ENCODE assay signal across 1 cellular context in the genomic region with DNA sequence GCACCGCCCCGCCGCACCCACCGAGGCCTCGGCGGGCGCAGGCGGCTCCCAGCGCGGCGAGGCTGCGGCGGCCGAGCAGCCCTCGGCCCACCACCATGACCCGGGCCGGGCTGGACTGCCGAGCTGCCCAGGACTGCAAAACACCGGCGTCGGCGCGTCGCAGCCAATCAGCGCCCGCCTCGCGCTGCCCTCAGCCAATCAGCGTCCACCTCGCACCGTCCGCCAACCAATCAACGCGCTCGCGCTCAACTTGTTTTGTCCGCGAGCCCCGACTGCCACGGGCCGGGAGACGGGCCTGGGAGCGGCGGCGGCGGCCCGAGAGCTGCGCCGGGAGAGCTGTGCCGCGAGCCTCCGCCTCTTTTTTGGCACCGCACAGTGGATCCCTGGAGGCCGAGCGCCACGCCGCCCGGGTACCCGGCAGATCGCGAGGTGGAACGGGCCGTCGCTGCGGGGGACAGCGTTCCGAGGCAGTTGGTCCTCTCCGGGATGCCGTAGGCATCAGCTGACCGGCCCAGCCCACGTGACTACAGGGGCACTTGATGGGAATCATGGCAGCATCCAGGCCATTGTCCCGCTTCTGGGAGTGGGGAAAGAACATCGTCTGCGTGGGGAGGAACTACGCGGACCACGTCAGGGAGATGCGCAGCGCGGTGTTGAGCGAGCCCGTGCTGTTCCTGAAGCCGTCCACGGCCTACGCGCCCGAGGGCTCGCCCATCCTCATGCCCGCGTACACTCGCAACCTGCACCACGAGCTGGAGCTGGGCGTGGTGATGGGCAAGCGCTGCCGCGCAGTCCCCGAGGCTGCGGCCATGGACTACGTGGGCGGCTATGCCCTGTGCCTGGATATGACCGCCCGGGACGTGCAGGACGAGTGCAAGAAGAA.
TF ChIP-seq lines count a peak whose summit lies in the region.

A gene (plus strand): TSS at position 516 of the 883 bp plus-strand sequence. CDS start 33 bp downstream, at position 549.
A gene (minus strand): TSS at position 135 of the 883 bp plus-strand sequence. CDS start 38 bp downstream, at position 97.

TF ChIP-seq in K562, 482 proteins besides CTCF, POLR2A, EP300 and RAD21 (continued from another document):
- TF ChIP-seq, protein P1, sequence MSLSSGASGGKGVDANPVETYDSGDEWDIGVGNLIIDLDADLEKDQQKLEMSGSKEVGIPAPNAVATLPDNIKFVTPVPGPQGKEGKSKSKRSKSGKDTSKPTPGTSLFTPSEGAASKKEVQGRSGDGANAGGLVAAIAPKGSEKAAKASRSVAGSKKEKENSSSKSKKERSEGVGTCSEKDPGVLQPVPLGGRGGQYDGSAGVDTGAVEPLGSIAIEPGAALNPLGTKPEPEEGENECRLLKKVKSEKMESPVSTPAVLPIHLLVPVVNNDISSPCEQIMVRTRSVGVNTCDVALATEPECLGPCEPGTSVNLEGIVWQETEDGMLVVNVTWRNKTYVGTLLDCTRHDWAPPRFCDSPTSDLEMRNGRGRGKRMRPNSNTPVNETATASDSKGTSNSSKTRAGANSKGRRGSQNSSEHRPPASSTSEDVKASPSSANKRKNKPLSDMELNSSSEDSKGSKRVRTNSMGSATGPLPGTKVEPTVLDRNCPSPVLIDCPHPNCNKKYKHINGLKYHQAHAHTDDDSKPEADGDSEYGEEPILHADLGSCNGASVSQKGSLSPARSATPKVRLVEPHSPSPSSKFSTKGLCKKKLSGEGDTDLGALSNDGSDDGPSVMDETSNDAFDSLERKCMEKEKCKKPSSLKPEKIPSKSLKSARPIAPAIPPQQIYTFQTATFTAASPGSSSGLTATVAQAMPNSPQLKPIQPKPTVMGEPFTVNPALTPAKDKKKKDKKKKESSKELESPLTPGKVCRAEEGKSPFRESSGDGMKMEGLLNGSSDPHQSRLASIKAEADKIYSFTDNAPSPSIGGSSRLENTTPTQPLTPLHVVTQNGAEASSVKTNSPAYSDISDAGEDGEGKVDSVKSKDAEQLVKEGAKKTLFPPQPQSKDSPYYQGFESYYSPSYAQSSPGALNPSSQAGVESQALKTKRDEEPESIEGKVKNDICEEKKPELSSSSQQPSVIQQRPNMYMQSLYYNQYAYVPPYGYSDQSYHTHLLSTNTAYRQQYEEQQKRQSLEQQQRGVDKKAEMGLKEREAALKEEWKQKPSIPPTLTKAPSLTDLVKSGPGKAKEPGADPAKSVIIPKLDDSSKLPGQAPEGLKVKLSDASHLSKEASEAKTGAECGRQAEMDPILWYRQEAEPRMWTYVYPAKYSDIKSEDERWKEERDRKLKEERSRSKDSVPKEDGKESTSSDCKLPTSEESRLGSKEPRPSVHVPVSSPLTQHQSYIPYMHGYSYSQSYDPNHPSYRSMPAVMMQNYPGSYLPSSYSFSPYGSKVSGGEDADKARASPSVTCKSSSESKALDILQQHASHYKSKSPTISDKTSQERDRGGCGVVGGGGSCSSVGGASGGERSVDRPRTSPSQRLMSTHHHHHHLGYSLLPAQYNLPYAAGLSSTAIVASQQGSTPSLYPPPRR (CRISPR knock-in tag; IDR thresholded peaks at IDR 0.05; ENCODE audit: borderline replicate concordance), result peak; percentile 90; the same call in 1 of the 2 replicates
- TF ChIP-seq, protein P2, sequence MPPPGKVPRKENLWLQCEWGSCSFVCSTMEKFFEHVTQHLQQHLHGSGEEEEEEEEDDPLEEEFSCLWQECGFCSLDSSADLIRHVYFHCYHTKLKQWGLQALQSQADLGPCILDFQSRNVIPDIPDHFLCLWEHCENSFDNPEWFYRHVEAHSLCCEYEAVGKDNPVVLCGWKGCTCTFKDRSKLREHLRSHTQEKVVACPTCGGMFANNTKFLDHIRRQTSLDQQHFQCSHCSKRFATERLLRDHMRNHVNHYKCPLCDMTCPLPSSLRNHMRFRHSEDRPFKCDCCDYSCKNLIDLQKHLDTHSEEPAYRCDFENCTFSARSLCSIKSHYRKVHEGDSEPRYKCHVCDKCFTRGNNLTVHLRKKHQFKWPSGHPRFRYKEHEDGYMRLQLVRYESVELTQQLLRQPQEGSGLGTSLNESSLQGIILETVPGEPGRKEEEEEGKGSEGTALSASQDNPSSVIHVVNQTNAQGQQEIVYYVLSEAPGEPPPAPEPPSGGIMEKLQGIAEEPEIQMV (tag; conservative IDR thresholded peaks at IDR 0.05; ENCODE audit: low read depth), result no peak
- TF ChIP-seq MBD2 (IDR thresholded peaks at IDR 0.05; ENCODE audit: borderline replicate concordance, low read depth) (peak; percentile 93), CHD4 (IDR thresholded peaks at IDR 0.05; ENCODE audit: insufficient read depth, insufficient replicate concordance, low read depth, low read length, poor library complexity, severe bottlenecking) (no peak), ILK (tag; IDR thresholded peaks at IDR 0.05; ENCODE audit: borderline replicate concordance, low read depth) (no peak), HNRNPL (IDR thresholded peaks at IDR 0.05; ENCODE audit: low read depth, low read length) (0 out of 2 replicates have a peak, but pooled peaks have one; percentile 55), ZNF217 (CRISPR knock-in tag; IDR thresholded peaks at IDR 0.05) (no peak), NBN (IDR thresholded peaks at IDR 0.05; ENCODE audit: low read depth) (peak; percentile 60; the same call in 1 of the 2 replicates), KAT8 (IDR thresholded peaks at IDR 0.05; ENCODE audit: low read depth) (no peak), ZNF57 (CRISPR knock-in tag; IDR thresholded peaks at IDR 0.05) (no peak), RBM39 (optimal IDR thresholded peaks at IDR 0.05; ENCODE audit: low read depth, low read length) (no peak), ZNF23 (CRISPR knock-in tag; IDR thresholded peaks at IDR 0.05) (no peak), KAT2B (IDR thresholded peaks at IDR 0.05; ENCODE audit: low read depth, low read length) (no peak)
- TF ChIP-seq, protein P3, sequence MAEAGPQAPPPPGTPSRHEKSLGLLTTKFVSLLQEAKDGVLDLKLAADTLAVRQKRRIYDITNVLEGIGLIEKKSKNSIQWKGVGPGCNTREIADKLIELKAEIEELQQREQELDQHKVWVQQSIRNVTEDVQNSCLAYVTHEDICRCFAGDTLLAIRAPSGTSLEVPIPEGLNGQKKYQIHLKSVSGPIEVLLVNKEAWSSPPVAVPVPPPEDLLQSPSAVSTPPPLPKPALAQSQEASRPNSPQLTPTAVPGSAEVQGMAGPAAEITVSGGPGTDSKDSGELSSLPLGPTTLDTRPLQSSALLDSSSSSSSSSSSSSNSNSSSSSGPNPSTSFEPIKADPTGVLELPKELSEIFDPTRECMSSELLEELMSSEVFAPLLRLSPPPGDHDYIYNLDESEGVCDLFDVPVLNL (CRISPR knock-in tag; IDR thresholded peaks at IDR 0.05; ENCODE audit: low read depth), result peak; percentile 61; the same call in 1 of the 2 replicates
- TF ChIP-seq, protein P4, sequence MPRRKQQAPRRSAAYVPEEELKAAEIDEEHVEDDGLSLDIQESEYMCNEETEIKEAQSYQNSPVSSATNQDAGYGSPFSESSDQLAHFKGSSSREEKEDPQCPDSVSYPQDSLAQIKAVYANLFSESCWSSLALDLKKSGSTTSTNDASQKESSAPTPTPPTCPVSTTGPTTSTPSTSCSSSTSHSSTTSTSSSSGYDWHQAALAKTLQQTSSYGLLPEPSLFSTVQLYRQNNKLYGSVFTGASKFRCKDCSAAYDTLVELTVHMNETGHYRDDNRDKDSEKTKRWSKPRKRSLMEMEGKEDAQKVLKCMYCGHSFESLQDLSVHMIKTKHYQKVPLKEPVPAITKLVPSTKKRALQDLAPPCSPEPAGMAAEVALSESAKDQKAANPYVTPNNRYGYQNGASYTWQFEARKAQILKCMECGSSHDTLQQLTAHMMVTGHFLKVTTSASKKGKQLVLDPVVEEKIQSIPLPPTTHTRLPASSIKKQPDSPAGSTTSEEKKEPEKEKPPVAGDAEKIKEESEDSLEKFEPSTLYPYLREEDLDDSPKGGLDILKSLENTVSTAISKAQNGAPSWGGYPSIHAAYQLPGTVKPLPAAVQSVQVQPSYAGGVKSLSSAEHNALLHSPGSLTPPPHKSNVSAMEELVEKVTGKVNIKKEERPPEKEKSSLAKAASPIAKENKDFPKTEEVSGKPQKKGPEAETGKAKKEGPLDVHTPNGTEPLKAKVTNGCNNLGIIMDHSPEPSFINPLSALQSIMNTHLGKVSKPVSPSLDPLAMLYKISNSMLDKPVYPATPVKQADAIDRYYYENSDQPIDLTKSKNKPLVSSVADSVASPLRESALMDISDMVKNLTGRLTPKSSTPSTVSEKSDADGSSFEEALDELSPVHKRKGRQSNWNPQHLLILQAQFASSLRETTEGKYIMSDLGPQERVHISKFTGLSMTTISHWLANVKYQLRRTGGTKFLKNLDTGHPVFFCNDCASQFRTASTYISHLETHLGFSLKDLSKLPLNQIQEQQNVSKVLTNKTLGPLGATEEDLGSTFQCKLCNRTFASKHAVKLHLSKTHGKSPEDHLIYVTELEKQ (CRISPR knock-in tag; IDR thresholded peaks at IDR 0.05), result no peak
- TF ChIP-seq, protein P5, sequence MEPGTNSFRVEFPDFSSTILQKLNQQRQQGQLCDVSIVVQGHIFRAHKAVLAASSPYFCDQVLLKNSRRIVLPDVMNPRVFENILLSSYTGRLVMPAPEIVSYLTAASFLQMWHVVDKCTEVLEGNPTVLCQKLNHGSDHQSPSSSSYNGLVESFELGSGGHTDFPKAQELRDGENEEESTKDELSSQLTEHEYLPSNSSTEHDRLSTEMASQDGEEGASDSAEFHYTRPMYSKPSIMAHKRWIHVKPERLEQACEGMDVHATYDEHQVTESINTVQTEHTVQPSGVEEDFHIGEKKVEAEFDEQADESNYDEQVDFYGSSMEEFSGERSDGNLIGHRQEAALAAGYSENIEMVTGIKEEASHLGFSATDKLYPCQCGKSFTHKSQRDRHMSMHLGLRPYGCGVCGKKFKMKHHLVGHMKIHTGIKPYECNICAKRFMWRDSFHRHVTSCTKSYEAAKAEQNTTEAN (CRISPR knock-in tag; IDR thresholded peaks at IDR 0.05), result no peak
- TF ChIP-seq, protein P6, sequence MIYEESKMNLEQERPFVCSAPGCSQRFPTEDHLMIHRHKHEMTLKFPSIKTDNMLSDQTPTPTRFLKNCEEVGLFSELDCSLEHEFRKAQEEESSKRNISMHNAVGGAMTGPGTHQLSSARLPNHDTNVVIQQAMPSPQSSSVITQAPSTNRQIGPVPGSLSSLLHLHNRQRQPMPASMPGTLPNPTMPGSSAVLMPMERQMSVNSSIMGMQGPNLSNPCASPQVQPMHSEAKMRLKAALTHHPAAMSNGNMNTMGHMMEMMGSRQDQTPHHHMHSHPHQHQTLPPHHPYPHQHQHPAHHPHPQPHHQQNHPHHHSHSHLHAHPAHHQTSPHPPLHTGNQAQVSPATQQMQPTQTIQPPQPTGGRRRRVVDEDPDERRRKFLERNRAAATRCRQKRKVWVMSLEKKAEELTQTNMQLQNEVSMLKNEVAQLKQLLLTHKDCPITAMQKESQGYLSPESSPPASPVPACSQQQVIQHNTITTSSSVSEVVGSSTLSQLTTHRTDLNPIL (CRISPR knock-in tag; IDR thresholded peaks at IDR 0.05), result no peak
- TF ChIP-seq, protein P7, sequence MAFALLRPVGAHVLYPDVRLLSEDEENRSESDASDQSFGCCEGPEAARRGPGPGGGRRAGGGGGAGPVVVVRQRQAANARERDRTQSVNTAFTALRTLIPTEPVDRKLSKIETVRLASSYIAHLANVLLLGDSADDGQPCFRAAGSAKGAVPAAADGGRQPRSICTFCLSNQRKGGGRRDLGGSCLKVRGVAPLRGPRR (CRISPR knock-in tag; IDR thresholded peaks at IDR 0.05), result no peak
- TF ChIP-seq, protein P8, sequence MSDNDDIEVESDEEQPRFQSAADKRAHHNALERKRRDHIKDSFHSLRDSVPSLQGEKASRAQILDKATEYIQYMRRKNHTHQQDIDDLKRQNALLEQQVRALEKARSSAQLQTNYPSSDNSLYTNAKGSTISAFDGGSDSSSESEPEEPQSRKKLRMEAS (CRISPR knock-in tag; IDR thresholded peaks at IDR 0.05), result peak; percentile 97
- TF ChIP-seq, protein P9, sequence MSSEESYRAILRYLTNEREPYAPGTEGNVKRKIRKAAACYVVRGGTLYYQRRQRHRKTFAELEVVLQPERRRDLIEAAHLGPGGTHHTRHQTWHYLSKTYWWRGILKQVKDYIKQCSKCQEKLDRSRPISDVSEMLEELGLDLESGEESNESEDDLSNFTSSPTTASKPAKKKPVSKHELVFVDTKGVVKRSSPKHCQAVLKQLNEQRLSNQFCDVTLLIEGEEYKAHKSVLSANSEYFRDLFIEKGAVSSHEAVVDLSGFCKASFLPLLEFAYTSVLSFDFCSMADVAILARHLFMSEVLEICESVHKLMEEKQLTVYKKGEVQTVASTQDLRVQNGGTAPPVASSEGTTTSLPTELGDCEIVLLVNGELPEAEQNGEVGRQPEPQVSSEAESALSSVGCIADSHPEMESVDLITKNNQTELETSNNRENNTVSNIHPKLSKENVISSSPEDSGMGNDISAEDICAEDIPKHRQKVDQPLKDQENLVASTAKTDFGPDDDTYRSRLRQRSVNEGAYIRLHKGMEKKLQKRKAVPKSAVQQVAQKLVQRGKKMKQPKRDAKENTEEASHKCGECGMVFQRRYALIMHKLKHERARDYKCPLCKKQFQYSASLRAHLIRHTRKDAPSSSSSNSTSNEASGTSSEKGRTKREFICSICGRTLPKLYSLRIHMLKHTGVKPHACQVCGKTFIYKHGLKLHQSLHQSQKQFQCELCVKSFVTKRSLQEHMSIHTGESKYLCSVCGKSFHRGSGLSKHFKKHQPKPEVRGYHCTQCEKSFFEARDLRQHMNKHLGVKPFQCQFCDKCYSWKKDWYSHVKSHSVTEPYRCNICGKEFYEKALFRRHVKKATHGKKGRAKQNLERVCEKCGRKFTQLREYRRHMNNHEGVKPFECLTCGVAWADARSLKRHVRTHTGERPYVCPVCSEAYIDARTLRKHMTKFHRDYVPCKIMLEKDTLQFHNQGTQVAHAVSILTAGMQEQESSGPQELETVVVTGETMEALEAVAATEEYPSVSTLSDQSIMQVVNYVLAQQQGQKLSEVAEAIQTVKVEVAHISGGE (CRISPR knock-in tag; IDR thresholded peaks at IDR 0.05), result peak in 1 of 3 experiments; percentile 76; a peak in 2 of 6 replicates
